ENCODE assay signal across 26 cellular contexts in the genomic region with DNA sequence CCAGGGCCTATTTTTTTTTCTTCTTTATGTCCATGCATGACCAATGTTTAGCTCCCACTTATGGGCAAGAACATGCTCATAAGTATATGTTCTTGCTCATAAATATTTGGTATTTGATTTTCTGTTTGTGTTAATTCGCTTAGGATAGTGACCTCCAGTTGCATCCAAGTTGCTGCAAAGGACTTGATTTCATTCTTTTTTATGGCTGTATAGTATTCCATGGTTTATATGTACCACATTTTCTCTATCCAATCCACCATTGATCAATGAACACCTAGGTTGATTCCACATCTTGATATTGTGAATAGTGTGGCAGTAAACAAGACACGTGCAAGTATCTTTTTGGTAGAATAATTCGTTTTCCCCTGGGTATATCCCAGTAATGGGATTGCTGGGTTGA.
"Had no signal": no experiment of that assay in that cellular context is flagged by ENCODE, and none has a peak within 500 bp of the region (broad histone marks: within the 10 kb centered on the region; RNA-seq: fewer than 3 reads in every experiment).

No MANE protein-coding gene starts in this region.

- H3K27me3 ChIP-seq: brain microvascular endothelial cell, gastroesophageal sphincter, hepatocyte, pancreas, sigmoid colon, stomach, thyroid gland, upper lobe of left lung had no signal

- H3K27ac Mint-ChIP-seq: activated naive CD4-positive, alpha-beta T cell treated with anti-CD3 and anti-CD28 coated beads, Interleukin-2, amount 50 U/mL, for 72 hours; nephron progenitor cell; stimulated activated naive B cell treated with anti-CD40 and anti-IgM and Interleukin-4, amounts not matched to agents 10 μg/mL and 1 μg/mL and 100 μg/mL, for 72 hours; T-helper 1 cell treated with Interleukin-12 subunit alpha and Interleukin-12 subunit beta and Interleukin-4 antibody, amounts not matched to agents 30 μg/mL and 1 μg/mL, for 36 hours had no signal

- H3K9me3 Mint-ChIP-seq: nephron progenitor cell had no signal

- H3K27ac ChIP-seq: brain microvascular endothelial cell, gastroesophageal sphincter, hepatocyte, pancreas, psoas muscle, sigmoid colon, stomach, thyroid gland, upper lobe of left lung, WERI-Rb-1 had no signal

- DNase-seq: activated CD4-positive, alpha-beta T cell treated with anti-CD3 and anti-CD28 coated beads for 1 hour; activated CD4-positive, alpha-beta T cell treated with anti-CD3 and anti-CD28 coated beads, Interleukin-2, amount 50 U/mL, for 1 hour; activated naive CD4-positive, alpha-beta T cell; activated T-cell treated with anti-CD3 and anti-CD28 coated beads for 4 hours; activated T-cell treated with anti-CD3 and anti-CD28 coated beads, Interleukin-2, amount 50 U/mL, for 72 hours; brain microvascular endothelial cell; cortex of kidney; islet precursor cell; left ventricle myocardium superior; nephron progenitor cell; pancreas; psoas muscle; sigmoid colon; small intestine; stimulated activated CD4-positive, alpha-beta T cell treated with anti-CD3 and anti-CD28 coated beads, Interleukin-4, amount 100 ng/mL, for 4 hours; stimulated activated CD8-positive, alpha-beta memory T cell treated with anti-CD3 and anti-CD28 coated beads, Interleukin-4, amount 100 ng/mL, for 48 hours; stimulated activated naive B cell treated with anti-CD40 and anti-IgM and Interleukin-4, amounts not matched to agents 10 μg/mL and 1 μg/mL and 100 μg/mL, for 72 hours; stomach; T1000; thyroid gland; upper lobe of left lung; WERI-Rb-1 had no signal

- H3K27me3 Mint-ChIP-seq: stimulated activated naive B cell treated with anti-CD40 and anti-IgM and Interleukin-4, amounts not matched to agents 10 μg/mL and 1 μg/mL and 100 μg/mL, for 72 hours had no signal

- ATAC-seq: activated naive CD4-positive, alpha-beta T cell treated with anti-CD3 and anti-CD28 coated beads, Interleukin-2, amount 50 U/mL, for 72 hours; activated T-cell treated with anti-CD3 and anti-CD28 coated beads, Interleukin-2, amount 50 U/mL, for 72 hours; gastroesophageal sphincter; left ventricle myocardium superior; pancreas; psoas muscle; stimulated activated naive B cell treated with anti-CD40 and anti-IgM and Interleukin-4, amounts not matched to agents 10 μg/mL and 1 μg/mL and 100 μg/mL, for 72 hours had no signal

- H3K4me3 Mint-ChIP-seq: activated T-cell treated with anti-CD3 and anti-CD28 coated beads, Interleukin-2, amount 50 U/mL, for 72 hours; nephron progenitor cell; stimulated activated naive B cell treated with anti-CD40 and anti-IgM and Interleukin-4, amounts not matched to agents 10 μg/mL and 1 μg/mL and 100 μg/mL, for 72 hours; T-helper 1 cell treated with Interleukin-12 subunit alpha and Interleukin-12 subunit beta and Interleukin-4 antibody, amounts not matched to agents 30 μg/mL and 1 μg/mL, for 36 hours had no signal

- H3K9me3 ChIP-seq: gastroesophageal sphincter, pancreas, psoas muscle, sigmoid colon, stomach, thyroid gland, upper lobe of left lung had no signal

- H3K4me3 ChIP-seq: gastroesophageal sphincter, hepatocyte, pancreas, psoas muscle, sigmoid colon, stomach, thyroid gland, upper lobe of left lung had no signal
